ENCODE assay signal across 22 cellular contexts in genomic region chr10:855671-856070, GRCh38.
"Had no signal": no experiment of that assay in that cellular context is flagged by ENCODE, and none has a peak within 500 bp of the region (broad histone marks: within the 10 kb centered on the region; RNA-seq: fewer than 3 reads in every experiment).

No MANE protein-coding gene starts in this region.

- H3K27ac ChIP-seq: coronary artery, left lung, right lobe of liver, stomach, WERI-Rb-1 had no signal

- H3K27me3 ChIP-seq: left lung, right lobe of liver, stomach had no signal

- H3K4me3 ChIP-seq: coronary artery, left lung, right lobe of liver, stomach had no signal

- H3K9me3 ChIP-seq: left lung, right lobe of liver, stomach had no signal

- DNase-seq: activated CD4-positive, alpha-beta T cell treated with anti-CD3 and anti-CD28 coated beads for 36 hours; activated CD4-positive, alpha-beta T cell treated with anti-CD3 and anti-CD28 coated beads, Interleukin-2, amount 50 U/mL, for 48 hours; activated CD8-positive, alpha-beta memory T cell treated with anti-CD3 and anti-CD28 coated beads, Interleukin-2, amount 10 ng/mL, durations not matched to agents 7 days and 5 days; activated naive CD4-positive, alpha-beta T cell treated with anti-CD3 and anti-CD28 coated beads, Interleukin-2, amount 10 ng/mL, durations not matched to agents 7 days and 5 days; activated naive CD8-positive, alpha-beta T cell treated with anti-CD3 and anti-CD28 coated beads, Interleukin-2, amount 50 U/mL, for 24 hours; aorta; erythroblast; foreskin melanocyte; glutamatergic neuron; left lung; mammary epithelial cell; nephron progenitor cell; occipital lobe; right lobe of liver; small intestine; stimulated activated CD4-positive, alpha-beta T cell treated with anti-CD3 and anti-CD28 coated beads, Interleukin-15, amount 100 ng/mL, for 24 hours; stimulated activated CD4-positive, alpha-beta T cell treated with anti-CD3 and anti-CD28 coated beads, Interleukin-2, amount 100 ng/mL, for 48 hours; stomach; WERI-Rb-1 had no signal

- H3K27me3 Mint-ChIP-seq: activated CD4-positive, alpha-beta T cell treated with anti-CD3 and anti-CD28 coated beads for 36 hours; activated CD8-positive, alpha-beta memory T cell treated with anti-CD3 and anti-CD28 coated beads, Interleukin-2, amount 10 ng/mL, durations not matched to agents 7 days and 5 days; activated naive CD4-positive, alpha-beta T cell treated with anti-CD3 and anti-CD28 coated beads, Interleukin-2, amount 10 ng/mL, durations not matched to agents 7 days and 5 days; activated naive CD8-positive, alpha-beta T cell treated with anti-CD3 and anti-CD28 coated beads, Interleukin-2, amount 50 U/mL, for 24 hours; type B pancreatic cell had no signal

- H3K27ac Mint-ChIP-seq: activated CD4-positive, alpha-beta T cell treated with anti-CD3 and anti-CD28 coated beads for 36 hours; activated naive CD4-positive, alpha-beta T cell treated with anti-CD3 and anti-CD28 coated beads, Interleukin-2, amount 10 ng/mL, durations not matched to agents 7 days and 5 days; activated naive CD8-positive, alpha-beta T cell treated with anti-CD3 and anti-CD28 coated beads, Interleukin-2, amount 50 U/mL, for 24 hours had no signal

- H3K36me3 ChIP-seq: WERI-Rb-1 had no signal

- H3K4me3 Mint-ChIP-seq: activated CD4-positive, alpha-beta T cell treated with anti-CD3 and anti-CD28 coated beads for 36 hours; activated CD8-positive, alpha-beta memory T cell treated with anti-CD3 and anti-CD28 coated beads, Interleukin-2, amount 10 ng/mL, durations not matched to agents 7 days and 5 days; activated naive CD4-positive, alpha-beta T cell treated with anti-CD3 and anti-CD28 coated beads, Interleukin-2, amount 10 ng/mL, durations not matched to agents 7 days and 5 days; activated naive CD8-positive, alpha-beta T cell treated with anti-CD3 and anti-CD28 coated beads, Interleukin-2, amount 50 U/mL, for 24 hours; nephron progenitor cell; type B pancreatic cell had no signal

- ATAC-seq: activated CD4-positive, alpha-beta T cell treated with anti-CD3 and anti-CD28 coated beads for 36 hours; activated CD8-positive, alpha-beta memory T cell treated with anti-CD3 and anti-CD28 coated beads, Interleukin-2, amount 10 ng/mL, durations not matched to agents 7 days and 5 days; activated naive CD8-positive, alpha-beta T cell treated with anti-CD3 and anti-CD28 coated beads, Interleukin-2, amount 50 U/mL, for 24 hours; left lung; right lobe of liver; SK-N-SH treated with all-trans-retinoic acid at 6 μM for 48 hours had no signal
